Comparison of ENCODE assay signal across 8 cellular contexts in the genomic region with DNA sequence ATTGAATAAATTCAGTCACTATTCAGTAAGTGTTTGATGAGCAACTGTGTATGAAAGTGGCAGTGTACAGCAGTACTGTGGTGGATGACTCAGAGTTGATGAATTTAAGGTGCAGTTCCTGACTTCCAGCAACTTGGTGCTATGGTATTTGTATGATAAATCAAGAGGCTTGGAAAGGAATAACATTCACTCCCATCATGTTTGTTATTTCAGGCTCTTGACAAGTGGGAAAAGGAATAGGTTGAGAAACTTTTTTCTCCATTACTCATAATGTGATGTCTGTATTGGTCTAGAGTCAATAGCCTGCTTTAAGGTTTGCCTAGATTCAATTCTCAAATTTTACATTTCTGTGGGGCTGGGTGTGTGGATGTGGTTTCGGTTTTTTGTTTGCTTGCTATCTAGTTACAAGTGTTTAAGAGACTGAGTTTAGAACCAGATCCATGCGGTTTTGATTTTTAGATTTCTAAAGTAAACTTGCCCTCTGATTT. TPM values are rescaled to one million over a fixed set of nuclear protein-coding genes. Genes with fewer than 3 reads are reported as not detected.
A peak's percentile ranks its signal among the peaks of the same experiment; 100 is the strongest.
DNase-seq lines count a peak whose midpoint lies in the region; ATAC-seq and TF ChIP-seq lines count a peak whose summit lies in the region.

No MANE protein-coding gene starts in this region.

- CTCF ChIA-PET in BJ (lab: Yijun Ruan, JAX) = interaction anchor here (1.0 to 1.8 kb wide), 2 partner anchors 9 to 17 kb away, joined by 3 to 4 read pairs; no protein-coding TSS in a partner anchor
- CTCF ChIA-PET in GM10248 (lab: Yijun Ruan, JAX) = no interaction called here

- no peaks in the 10 kb centered on the region for H3K36me3 ChIP-seq in BJ (ENCODE audit: control insufficient read depth, insufficient read depth, low read length)
- no peaks in the 10 kb centered on the region for H3K36me3 ChIP-seq in lung (ENCODE audit: control insufficient read depth in 2 of 2, insufficient read depth in 2 of 2, low read length in 2 of 2)

- POLR2A ChIA-PET in BJ (lab: Charles Lee) = no interaction called here
- POLR2A ChIA-PET in GM10248 (lab: Yijun Ruan, JAX) = no interaction called here

- TF ChIP-seq CTCF in BJ (IDR thresholded peaks at IDR 0.05; ENCODE audit: insufficient read depth, low read depth, low read length) (no peak), astrocyte of the spinal cord (IDR thresholded peaks at IDR 0.05; ENCODE audit: low read depth, low read length) (no peak), lung (IDR thresholded peaks at IDR 0.05; ENCODE audit: control extremely low read depth, extremely low read depth) (no peak), GM10248 (IDR thresholded peaks at IDR 0.05; ENCODE audit: control extremely low read depth, extremely low read depth, low read depth, missing control alignments) (no peak)

- ATAC-seq in HG02973 (IDR thresholded peaks at IDR 0.05; ENCODE audit: unreplicated experiment) (peak; percentile 46), lung (ENCODE audit: insufficient read depth, low FRiP score) (peak; percentile 92), HG03045 (IDR thresholded peaks at IDR 0.05; ENCODE audit: unreplicated experiment) (no peak)

- no peaks in the 10 kb centered on the region for H3K9me3 ChIP-seq in lung (ENCODE audit: control insufficient read depth in 2 of 2, insufficient read depth in 1 of 2, low read length in 1 of 2)

- WGBS in lung, 2 donors = 67 to 89% methylated on average over 2 of the region's 2 CpGs

- H3K27me3 ChIP-seq in BJ (ENCODE audit: control insufficient read depth, insufficient read depth, low read length) = no peaks in the 10 kb centered on the region; the same call in 1 of the 2 replicates
- no peaks in the 10 kb centered on the region for H3K27me3 ChIP-seq in lung (ENCODE audit: control insufficient read depth, insufficient read depth)

- in situ Hi-C loops in astrocyte of the spinal cord (cut with HindIII; ENCODE audit: low sequenced_read_pairs) = no loop called here

- peak; percentile 88 for DNase-seq in BJ (ENCODE audit: low read depth)
- peak; percentile 97 for DNase-seq in astrocyte of the spinal cord (ENCODE audit: low read depth, low spot score)
- peak; percentile 32 for DNase-seq in lung (ENCODE audit: low spot score)
- no peak for DNase-seq in effector CD4-positive, alpha-beta T cell
- DNase-seq in NCI-H510A treated with DMSO at 0.1 percent for 48 hours (lab: John Stamatoyannopoulos, UW) = no peak
- DNase-seq in GM10248 (ENCODE audit: extremely low spot score) = no peak

- H3K4me1 ChIP-seq in lung (ENCODE audit: control insufficient read depth in 2 of 2, insufficient read depth in 2 of 2, low read length in 2 of 2) = peaks cover 2 to 18% of the 10 kb centered on the region in 2 donors

- H3K27ac ChIP-seq in lung (ENCODE audit: low read depth in 1 of 2, low read length in 1 of 2) = peak overlapping the region in 1 of 2 donors; percentile 40

- H3K4me3 ChIP-seq in BJ (ENCODE audit: low read depth, low read length) (no peak overlapping the region), astrocyte of the spinal cord (ENCODE audit: low read depth, low read length) (no peak overlapping the region), lung (no peak overlapping the region)

RNA-seq across cellular contexts. Expression of gene CYP2U1, which starts 35.1 kb away (rescaled TPM):
- 7.6 and 12.8 TPM in 2 replicates for polyA plus RNA-seq in BJ (2011; rRNA removed)
- polyA minus RNA-seq in BJ (2011; rRNA and poly(A)+ RNA removed) = 7.5 TPM in 2 replicates
- total RNA-seq in lung = 1 to 10 TPM; 5.6 to 7.3 TPM
- 1 to 10 TPM; 1.9 to 2.1 TPM for polyA plus RNA-seq in lung

Comparison
In these comparisons a context has a peak if more than half of its experiments do, and no peak if none do; other contexts are left out.
1. DNase-seq: peak in BJ (single experiment), astrocyte of the spinal cord (single experiment) and lung (single experiment); none in effector CD4-positive, alpha-beta T cell (single experiment), NCI-H510A treated with DMSO at 0.1 percent for 48 hours (single experiment) and GM10248 (single experiment).